In genomic region chr17:41800601-41801373, GRCh38 we compare ENCODE assay signal across 9 cellular contexts. TPM values are rescaled to one million over a fixed set of nuclear protein-coding genes. Genes with fewer than 3 reads are reported as not detected.
DNase-seq lines count a peak whose midpoint lies in the region; TF ChIP-seq lines count a peak whose summit lies in the region.
"Had no signal": no experiment of that assay in that cellular context is flagged by ENCODE, and none has a peak within 500 bp of the region (broad histone marks: within the 10 kb centered on the region; RNA-seq: fewer than 3 reads in every experiment).

No MANE protein-coding gene starts in this region.

- H3K36me3 Mint-ChIP-seq in Calu3 (ENCODE audit: insufficient read depth, unreplicated experiment) = peaks cover 35% of the 10 kb centered on the region
- H3K36me3 Mint-ChIP-seq in immature natural killer cell = peaks cover 0 to 4% (median 0%) of the 10 kb centered on the region in 3 donors

- intact Hi-C loops in Calu3 (cut with micrococcal nuclease; ENCODE audit: unreplicated experiment) = loop anchor here (1.0 kb wide), 3 partner anchors 14 to 62 kb away; partner anchors contain the start of gene JUP
- intact Hi-C loops in testis (cut with DNase I; ENCODE audit: low total_unique reads) = no loop called here

- BruUV-seq in Calu3 (replicated peaks; lab: Mats Ljungman, UMichigan) = no TSS peak

- H3K27me3 Mint-ChIP-seq in Calu3 (ENCODE audit: unreplicated experiment) = no peaks in the 10 kb centered on the region
- H3K27me3 Mint-ChIP-seq in immature natural killer cell (ENCODE audit: low read depth in 3 of 3) = peaks cover 0 to 4% (median 2%) of the 10 kb centered on the region in 3 donors

- WGBS in testis, 2 donors = 55 to 63% methylated on average over 9 to 18 of the region's 18 CpGs

- H3K9me3 Mint-ChIP-seq in Calu3 (ENCODE audit: low read depth, unreplicated experiment) = no peaks in the 10 kb centered on the region
- H3K9me3 Mint-ChIP-seq in immature natural killer cell = no peaks in the 10 kb centered on the region

- CTCF ChIA-PET in Calu3 (lab: Charles Lee) = interaction anchor here (0.5 to 8.3 kb wide), 20 partner anchors 8 to 1497 kb away, joined by 3 to 141 read pairs (median 6); partner anchors contain the start of genes DNAJC7, JUP and P3H4

- H3K4me1 Mint-ChIP-seq in Calu3 (ENCODE audit: low read depth, unreplicated experiment) (peaks cover 45% of the 10 kb centered on the region), immature natural killer cell (peaks cover 3 to 6% of the 10 kb centered on the region in 2 donors)

- TF ChIP-seq CTCF in Calu3 (IDR thresholded peaks at IDR 0.05; ENCODE audit: unreplicated experiment) (no peak), epithelial cell of esophagus (IDR thresholded peaks at IDR 0.05; ENCODE audit: insufficient read depth, low read depth, low read length, missing control alignments) (no peak), testis (IDR thresholded peaks at IDR 0.05) (no peak)

- H3K36me3 ChIP-seq in muscle layer of duodenum (ENCODE audit: control insufficient read depth in 1 of 2, insufficient read depth in 2 of 2, low read length in 2 of 2) (peaks cover 0 to 4% of the 10 kb centered on the region in 2 donors), testis (ENCODE audit: low read depth, missing control alignments) (no peaks in the 10 kb centered on the region)

- H3K9me3 ChIP-seq in muscle layer of duodenum (ENCODE audit: control insufficient read depth in 1 of 2, low read length in 2 of 2) = no peaks in the 10 kb centered on the region
- H3K9me3 ChIP-seq in testis = no peaks in the 10 kb centered on the region
- H3K9me3 ChIP-seq: tibial artery had no signal

- H3K27ac Mint-ChIP-seq in Calu3 (ENCODE audit: unreplicated experiment) = peak overlapping the region; percentile 87
- no peak overlapping the region for H3K27ac Mint-ChIP-seq in immature natural killer cell

- peaks cover 7 to 10% of the 10 kb centered on the region in 2 donors for H3K4me1 ChIP-seq in muscle layer of duodenum (ENCODE audit: control insufficient read depth in 1 of 2, insufficient read depth in 2 of 2, low read length in 2 of 2)
- peaks cover 6% of the 10 kb centered on the region for H3K4me1 ChIP-seq in testis

- H3K4me3 ChIP-seq in epithelial cell of esophagus (ENCODE audit: low read length) (peak overlapping the region; percentile 21), muscle layer of duodenum (ENCODE audit: low read depth in 1 of 2, low read length in 2 of 2) (no peak overlapping the region), testis (no peak overlapping the region)

- H3K27me3 ChIP-seq in muscle layer of duodenum (ENCODE audit: low read depth, low read length) = no peaks in the 10 kb centered on the region
- no peaks in the 10 kb centered on the region for H3K27me3 ChIP-seq in testis
- H3K27me3 ChIP-seq: tibial artery had no signal

- no peak for TF ChIP-seq POLR2A in testis (IDR thresholded peaks at IDR 0.05)

- DNase-seq in Calu3 (peak; percentile 92), NCI-H460 (ENCODE audit: extremely low read depth, low read depth) (peak; percentile 95), epithelial cell of esophagus (ENCODE audit: low read depth) (peak; percentile 100), AG08395 (ENCODE audit: low spot score) (no peak), foreskin melanocyte (no peak), immature natural killer cell (no peak), testis (no peak)

- H3K27ac ChIP-seq in muscle layer of duodenum (ENCODE audit: low read length) (peak overlapping the region; percentile 39), testis (no peak overlapping the region)
- H3K27ac ChIP-seq: tibial artery had no signal

- peak overlapping the region; percentile 43 for H3K4me3 Mint-ChIP-seq in Calu3 (ENCODE audit: low read depth, unreplicated experiment)
- H3K4me3 Mint-ChIP-seq in immature natural killer cell = no peak overlapping the region

RNA-seq across cellular contexts. Expression of gene P3H4, which starts 11.0 kb away (rescaled TPM):
- total RNA-seq in Calu3 (2022) = 19.9 and 22.5 TPM in 2 replicates
- 42.9 and 47.7 TPM in 2 replicates for total RNA-seq in NCI-H460 (2014; rRNA removed; shearing (Covaris generic))
- 72.6 and 110 TPM in 2 replicates for polyA plus RNA-seq in NCI-H460 (2014; cell fraction: nucleus; rRNA removed)
- 10 to 100 TPM in 1 of 3 donors, 1 to 10 TPM in 2; 6.7 to 11.2 (median 9.8) TPM for polyA plus RNA-seq in immature natural killer cell
- total RNA-seq in testis = 10 to 100 TPM in 1 of 2 donors, 1 to 10 TPM in 1; 9.9 to 13.9 TPM
- 6.9 TPM for polyA plus RNA-seq in testis (ENCODE audit: insufficient read depth, low read depth, low replicate concordance)

RNA-seq across cellular contexts. Expression of gene FKBP10, which starts 12.0 kb away (rescaled TPM):
- total RNA-seq in Calu3 (2022) = 0.92 and 3.6 TPM in 2 replicates
- total RNA-seq in NCI-H460 (2014; rRNA removed; shearing (Covaris generic)) = 264 and 267 TPM in 2 replicates
- 1,105 and 1,166 TPM in 2 replicates for polyA plus RNA-seq in NCI-H460 (2014; cell fraction: nucleus; rRNA removed)
- polyA plus RNA-seq in immature natural killer cell = under 1 TPM in 2 of 3 donors, not detected in 1; 0.43 to 0.71 TPM
- total RNA-seq in testis = 10 to 100 TPM; 31.4 to 36.5 TPM
- polyA plus RNA-seq in testis (ENCODE audit: insufficient read depth, low read depth, low replicate concordance) = 37.8 TPM

RNA-seq across cellular contexts. Expression of gene JUP, which starts 14.3 kb away (rescaled TPM):
- 695 and 705 TPM in 2 replicates for total RNA-seq in Calu3 (2022)
- 142 and 158 TPM in 2 replicates for total RNA-seq in NCI-H460 (2014; rRNA removed; shearing (Covaris generic))
- polyA plus RNA-seq in NCI-H460 (2014; cell fraction: nucleus; rRNA removed) = 111 and 120 TPM in 2 replicates
- under 1 TPM in 2 of 3 donors, not detected in 1; 0.61 to 0.76 TPM for polyA plus RNA-seq in immature natural killer cell
- total RNA-seq in testis = 10 to 100 TPM; 36.8 to 38.9 TPM
- polyA plus RNA-seq in testis (ENCODE audit: insufficient read depth, low read depth, low replicate concordance) = 22.5 TPM

RNA-seq across cellular contexts. Expression of gene NT5C3B, which starts 35.2 kb away (rescaled TPM):
- total RNA-seq in Calu3 (2022) (62.0 and 65.2 TPM in 2 replicates), testis (10 to 100 TPM; 61.9 to 74.3 TPM)
- total RNA-seq in NCI-H460 (2014; rRNA removed; shearing (Covaris generic)) = 103 and 119 TPM in 2 replicates
- polyA plus RNA-seq in NCI-H460 (2014; cell fraction: nucleus; rRNA removed) = 83.9 and 134 TPM in 2 replicates
- polyA plus RNA-seq in immature natural killer cell (10 to 100 TPM in 2 of 3 donors, 1 to 10 TPM in 1; 6.4 to 24.6 (median 13.7) TPM), testis (ENCODE audit: insufficient read depth, low read depth, low replicate concordance) (214 TPM)

RNA-seq across cellular contexts. Expression of gene KLHL10, which starts 36.8 kb away (rescaled TPM):
- total RNA-seq in Calu3 (2022) (not detected in 2 replicates), testis (10 to 100 TPM; 31.8 to 76.3 TPM)
- 0.05 TPM in 1 of 2 replicates, not detected in the other for total RNA-seq in NCI-H460 (2014; rRNA removed; shearing (Covaris generic))
- 1.3 TPM in 1 of 2 replicates, not detected in the other for polyA plus RNA-seq in NCI-H460 (2014; cell fraction: nucleus; rRNA removed)
- polyA plus RNA-seq in immature natural killer cell (under 1 TPM in 1 of 3 donors, not detected in 2; 0.15 TPM), testis (ENCODE audit: insufficient read depth, low read depth, low replicate concordance) (130 TPM)

Comparison
In these comparisons a context has a peak if more than half of its experiments do, and no peak if none do; other contexts are left out.
1. DNase-seq: peak in Calu3 (single experiment), NCI-H460 (single experiment) and epithelial cell of esophagus (single experiment); none in AG08395 (single experiment), foreskin melanocyte (single experiment), immature natural killer cell (0 of 3) and testis (single experiment).